ENCODE assay signal across 7 cellular contexts in the genomic region with DNA sequence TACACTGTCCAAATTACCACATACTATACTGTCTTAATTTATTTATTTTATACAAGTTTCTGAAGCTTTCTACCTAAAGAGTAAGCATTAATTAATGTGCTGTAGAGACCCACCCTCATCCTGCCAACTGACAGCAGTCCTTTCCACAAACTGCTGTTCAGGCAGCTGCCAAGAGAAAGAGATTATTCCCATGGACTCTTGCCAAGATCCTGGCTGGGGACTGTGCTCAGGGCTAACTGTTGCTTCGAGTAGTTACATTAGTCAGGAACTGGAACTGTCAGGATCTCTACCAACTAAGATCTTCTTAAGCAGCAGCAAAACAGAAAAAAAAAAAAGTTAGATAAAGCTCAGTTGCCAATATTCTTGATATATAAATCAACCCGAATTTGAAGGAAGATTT.
A peak's percentile ranks its signal among the peaks of the same experiment; 100 is the strongest.
DNase-seq lines count a peak whose midpoint lies in the region; ATAC-seq and TF ChIP-seq lines count a peak whose summit lies in the region.

No MANE protein-coding gene starts in this region.

- peaks cover 11% of the 10 kb centered on the region for H3K4me1 ChIP-seq in smooth muscle cell (ENCODE audit: low read depth)

- no peaks in the 10 kb centered on the region for H3K27me3 ChIP-seq in smooth muscle cell (ENCODE audit: low read depth)

- H3K4me2 ChIP-seq in smooth muscle cell = no peak overlapping the region

- H4K20me1 ChIP-seq in smooth muscle cell (ENCODE audit: low read depth) = no peaks in the 10 kb centered on the region

- H3K4me3 ChIP-seq in fibroblast of the aortic adventitia (ENCODE audit: low read depth, low read length) (no peak overlapping the region), smooth muscle cell (no peak overlapping the region)

- H3K9me3 ChIP-seq in smooth muscle cell (replicated peaks; ENCODE audit: low read depth) = no peaks in the 10 kb centered on the region

- ATAC-seq in HG03280 (IDR thresholded peaks at IDR 0.05; ENCODE audit: unreplicated experiment) = no peak
- ATAC-seq in HG03521 (IDR thresholded peaks at IDR 0.05; ENCODE audit: unreplicated experiment) = no peak

- H3K27ac ChIP-seq in smooth muscle cell (ENCODE audit: low read depth) = no peak overlapping the region

- no peak overlapping the region for H2AFZ ChIP-seq in smooth muscle cell (ENCODE audit: low read depth)

- no peaks in the 10 kb centered on the region for H3K79me2 ChIP-seq in smooth muscle cell (ENCODE audit: low read depth)

- peak; percentile 70 for DNase-seq in LHCN-M2 (ENCODE audit: low read depth)
- DNase-seq in NCI-H748 treated with DMSO at 0.1 percent for 48 hours (lab: John Stamatoyannopoulos, UW) = peak; percentile 22
- peak; percentile 62 for DNase-seq in fibroblast of the aortic adventitia (ENCODE audit: low read depth)
- DNase-seq in stromal cell of bone marrow (ENCODE audit: low read depth) = peak; percentile 29
- no peak for DNase-seq in smooth muscle cell (lab: John Stamatoyannopoulos, UW; ENCODE audit: unreplicated experiment)

- no peaks in the 10 kb centered on the region for H3K36me3 ChIP-seq in smooth muscle cell (ENCODE audit: low read depth)

- H3F3A ChIP-seq in smooth muscle cell (ENCODE audit: low read depth) = no peaks in the 10 kb centered on the region

- WGBS in smooth muscle cell (ENCODE audit: low lambda C conversion rate) = 49% methylated on average over 2 of the region's 2 CpGs

- TF ChIP-seq CTCF in fibroblast of the aortic adventitia (IDR thresholded peaks at IDR 0.05; ENCODE audit: insufficient read depth, low read length) (no peak), smooth muscle cell (IDR thresholded peaks at IDR 0.05; ENCODE audit: borderline replicate concordance, insufficient read depth, poor library complexity, severe bottlenecking) (no peak)

- no peak overlapping the region for H3K9ac ChIP-seq in smooth muscle cell (ENCODE audit: low read depth)
